In the genomic region with DNA sequence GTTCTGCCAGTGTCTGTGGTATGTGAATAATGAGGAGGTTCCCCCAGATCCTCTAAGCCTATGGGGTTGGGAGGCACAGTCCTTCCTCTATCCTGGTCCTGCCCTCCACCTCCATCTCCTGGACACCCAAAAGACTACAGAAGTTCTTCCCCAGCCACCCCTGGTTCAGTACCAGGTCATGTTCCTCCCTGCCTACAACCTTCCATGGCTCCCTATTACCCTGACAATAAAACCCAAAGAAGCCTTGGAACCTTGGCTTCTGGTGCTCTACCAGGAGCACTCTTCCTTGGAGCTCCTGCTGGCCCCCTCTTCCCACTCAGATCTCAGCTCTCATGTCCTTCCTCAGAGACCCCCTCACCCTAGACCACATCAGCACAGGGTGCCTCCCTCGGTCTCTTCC, we compare ENCODE assay signal across 1 cellular context.
TF ChIP-seq lines count a peak whose summit lies in the region.

No MANE protein-coding gene starts in this region.

TF ChIP-seq in H1, 55 proteins besides CTCF, POLR2A, EP300 and RAD21:
- no peak for TF ChIP-seq PHF8 (conservative IDR thresholded peaks at IDR 0.05; ENCODE audit: low read depth, low read length)
- peak; percentile 76; the same call in 1 of the 2 replicates for TF ChIP-seq KDM1A (IDR thresholded peaks at IDR 0.05; ENCODE audit: borderline replicate concordance, low read length)
